Comparison of ENCODE assay signal across 27 cellular contexts in genomic region chr7:40608321-40609075, GRCh38.
DNase-seq lines count a peak whose midpoint lies in the region; ATAC-seq and TF ChIP-seq lines count a peak whose summit lies in the region.
"Had no signal": no experiment of that assay in that cellular context is flagged by ENCODE, and none has a peak within 500 bp of the region (broad histone marks: within the 10 kb centered on the region; RNA-seq: fewer than 3 reads in every experiment).

No MANE protein-coding gene starts in this region.

- peak; percentile 26 for DNase-seq in Daoy (ENCODE audit: low read depth)
- DNase-seq in NCI-H82 treated with DMSO at 0.1 percent for 48 hours (lab: John Stamatoyannopoulos, UW; ENCODE audit: unreplicated experiment) = peak; percentile 30
- DNase-seq in fibroblast of gingiva (ENCODE audit: low read depth) = peak; percentile 54
- peak; percentile 58 for DNase-seq in retinal pigment epithelial cell (ENCODE audit: low read depth)
- DNase-seq in WERI-Rb-1 = no peak
- DNase-seq in NCI-H128 (lab: John Stamatoyannopoulos, UW; ENCODE audit: unreplicated experiment) = no peak
- DNase-seq: activated CD4-positive, alpha-beta T cell treated with anti-CD3 and anti-CD28 coated beads, Interleukin-2, amount 50 U/mL, for 4 hours; activated naive CD4-positive, alpha-beta T cell treated with anti-CD3 and anti-CD28 coated beads, Interleukin-2, amount 10 ng/mL, durations not matched to agents 7 days and 5 days; effector memory CD8-positive, alpha-beta T cell; hypothalamus; immature natural killer cell; left lung; MM.1S; naive thymus-derived CD4-positive, alpha-beta T cell; NCI-H1436 treated with DMSO at 0.1 percent for 48 hours; NCI-H446 treated with DMSO at 0.1 percent for 48 hours; SHP77 treated with DMSO at 0.1 percent for 48 hours; small intestine; stimulated activated CD4-positive, alpha-beta T cell treated with anti-CD3 and anti-CD28 coated beads, Interleukin-1b, Interleukin-23, amount 100 ng/mL, for 48 hours; stimulated activated CD8-positive, alpha-beta memory T cell treated with anti-CD3 and anti-CD28 coated beads, Interleukin-4, amount 100 ng/mL, for 48 hours; stimulated activated naive CD8-positive, alpha-beta T cell treated with anti-CD3 and anti-CD28 coated beads, Interleukin-15, amount 100 ng/mL, for 72 hours had no signal

- TF ChIP-seq CTCF in retinal pigment epithelial cell (conservative IDR thresholded peaks at IDR 0.05; ENCODE audit: low read depth, low read length) (no peak), WERI-Rb-1 (IDR thresholded peaks at IDR 0.05; ENCODE audit: low read depth, low read length) (no peak)

- H3K9me3 ChIP-seq in WERI-Rb-1 (ENCODE audit: severe bottlenecking) = no peaks in the 10 kb centered on the region
- H3K9me3 ChIP-seq: gastroesophageal sphincter, left lung had no signal

- H3K36me3 ChIP-seq in WERI-Rb-1 = no peaks in the 10 kb centered on the region
- H3K36me3 ChIP-seq: BLaER1, gastroesophageal sphincter, left lung had no signal

- no peaks in the 10 kb centered on the region for H3K27me3 ChIP-seq in WERI-Rb-1 (ENCODE audit: insufficient read depth, low read depth, severe bottlenecking)
- H3K27me3 ChIP-seq: BLaER1, gastroesophageal sphincter, left lung had no signal

- no peak overlapping the region for H3K27ac ChIP-seq in WERI-Rb-1
- H3K27ac ChIP-seq: BLaER1, coronary artery, gastroesophageal sphincter, left lung had no signal

- no peak for ATAC-seq in GM18907 (IDR thresholded peaks at IDR 0.05; ENCODE audit: unreplicated experiment)
- ATAC-seq: effector memory CD8-positive, alpha-beta T cell; esophagus mucosa; gastroesophageal sphincter; HCT116; left lung; naive thymus-derived CD4-positive, alpha-beta T cell; stimulated activated naive CD8-positive, alpha-beta T cell treated with anti-CD3 and anti-CD28 coated beads, Interleukin-15, amount 100 ng/mL, for 72 hours had no signal

- no peak overlapping the region for H3K4me3 ChIP-seq in retinal pigment epithelial cell (ENCODE audit: low read length)
- no peak overlapping the region for H3K4me3 ChIP-seq in WERI-Rb-1 (ENCODE audit: low read depth, low read length)
- H3K4me3 ChIP-seq: BLaER1, coronary artery, gastroesophageal sphincter, left lung had no signal

Comparison
In these comparisons a context has a peak if more than half of its experiments do, and no peak if none do; other contexts are left out.
1. DNase-seq: peak in Daoy (single experiment), NCI-H82 treated with DMSO at 0.1 percent for 48 hours (single experiment), fibroblast of gingiva (single experiment) and retinal pigment epithelial cell (single experiment); none in WERI-Rb-1 (single experiment) and NCI-H128 (single experiment).